ENCODE assay signal across 24 cellular contexts in genomic region chr9:137096785-137097546, GRCh38. TPM values are rescaled to one million over a fixed set of nuclear protein-coding genes. Genes with fewer than 3 reads are reported as not detected.
DNase-seq lines count a peak whose midpoint lies in the region; ATAC-seq and TF ChIP-seq lines count a peak whose summit lies in the region.
"Had no signal": no experiment of that assay in that cellular context is flagged by ENCODE, and none has a peak within 500 bp of the region (broad histone marks: within the 10 kb centered on the region; RNA-seq: fewer than 3 reads in every experiment).

No MANE protein-coding gene starts in this region.

- no peaks in the 10 kb centered on the region for H3K9me3 Mint-ChIP-seq in activated naive CD4-positive, alpha-beta T cell treated with anti-CD3 and anti-CD28 coated beads, Interleukin-2, amount 50 U/mL, for 72 hours
- no peaks in the 10 kb centered on the region for H3K9me3 Mint-ChIP-seq in activated naive CD4-positive, alpha-beta T cell treated with anti-CD3 and anti-CD28 coated beads for 36 hours
- no peaks in the 10 kb centered on the region for H3K9me3 Mint-ChIP-seq in WTC11

- CTCF ChIA-PET in activated naive CD4-positive, alpha-beta T cell treated with anti-CD3 and anti-CD28 coated beads for 36 hours (lab: Charles Lee), result interaction anchor here (0.5 to 1.9 kb wide), 6 partner anchors 23 to 141 kb away, joined by 3 to 7 read pairs (median 5); no protein-coding TSS in a partner anchor
- CTCF ChIA-PET in WTC11 (lab: Charles Lee), result interaction anchor here (1.2 to 3.4 kb wide), 2 partner anchors 62 to 139 kb away, joined by 4 to 9 read pairs; no protein-coding TSS in a partner anchor
- CTCF ChIA-PET in PC-3 (lab: Charles Lee), result no interaction called here

- TF ChIP-seq CTCF in WTC11 (IDR thresholded peaks at IDR 0.05) (no peak), PC-3 (conservative IDR thresholded peaks at IDR 0.05; ENCODE audit: low read depth, low read length) (no peak)

- H3K4me3 Mint-ChIP-seq in activated naive CD4-positive, alpha-beta T cell treated with anti-CD3 and anti-CD28 coated beads for 36 hours, result no peak overlapping the region
- H3K4me3 Mint-ChIP-seq in WTC11, result no peak overlapping the region
- H3K4me3 Mint-ChIP-seq: CD14-positive monocyte had no signal

- peaks cover 11 to 16% of the 10 kb centered on the region in 2 donors for H3K36me3 Mint-ChIP-seq in activated naive CD4-positive, alpha-beta T cell treated with anti-CD3 and anti-CD28 coated beads, Interleukin-2, amount 50 U/mL, for 72 hours
- peaks cover 7% of the 10 kb centered on the region for H3K36me3 Mint-ChIP-seq in activated naive CD4-positive, alpha-beta T cell treated with anti-CD3 and anti-CD28 coated beads for 36 hours (ENCODE audit: low read depth)
- peaks cover 30% of the 10 kb centered on the region for H3K36me3 Mint-ChIP-seq in WTC11

- no peak overlapping the region for H3K9ac ChIP-seq in PC-3 (ENCODE audit: low read length)
- H3K9ac ChIP-seq: KMS-11 had no signal

- DNase-seq in activated naive CD4-positive, alpha-beta T cell treated with anti-CD3 and anti-CD28 coated beads, Interleukin-2, amount 50 U/mL, for 72 hours (ENCODE audit: low spot score in 2 of 2), result no peak
- DNase-seq in activated naive CD4-positive, alpha-beta T cell treated with anti-CD3 and anti-CD28 coated beads for 36 hours, result no peak
- DNase-seq in WTC11 (ENCODE audit: low spot score) (no peak), PC-3 (no peak), SIG-M5 (lab: John Stamatoyannopoulos, UW) (no peak)
- no peak for DNase-seq in effector memory CD4-positive, alpha-beta T cell
- DNase-seq: activated CD4-positive, alpha-beta T cell treated with anti-CD3 and anti-CD28 coated beads, Interleukin-2, amount 50 U/mL, for 48 hours; amniotic stem cell; cortex of kidney; DMS53; H7; lower lobe of right lung; NCI-H1694; NCI-H2227 treated with DMSO at 0.1 percent for 48 hours; NCI-H82; OCI-M1; psoas muscle; Right ventricle myocardium superior had no signal

- H3F3A ChIP-seq in PC-3 (ENCODE audit: low read length, unreplicated experiment), result no peaks in the 10 kb centered on the region

- H3K4me1 Mint-ChIP-seq in activated naive CD4-positive, alpha-beta T cell treated with anti-CD3 and anti-CD28 coated beads for 36 hours (ENCODE audit: low read depth), result peaks cover 19% of the 10 kb centered on the region
- no peaks in the 10 kb centered on the region for H3K4me1 Mint-ChIP-seq in WTC11
- H3K4me1 Mint-ChIP-seq: CD14-positive monocyte had no signal

- no peaks in the 10 kb centered on the region for H3K27me3 ChIP-seq in effector memory CD4-positive, alpha-beta T cell (replicated peaks; ENCODE audit: control insufficient read depth, insufficient read depth, low read length, poor library complexity, severe bottlenecking)
- H3K27me3 ChIP-seq in PC-3 (ENCODE audit: low read length), result no peaks in the 10 kb centered on the region
- H3K27me3 ChIP-seq: breast epithelium, neutrophil had no signal

- no peaks in the 10 kb centered on the region for H3K27me3 Mint-ChIP-seq in activated naive CD4-positive, alpha-beta T cell treated with anti-CD3 and anti-CD28 coated beads for 36 hours (ENCODE audit: low read depth)
- H3K27me3 Mint-ChIP-seq in WTC11 (ENCODE audit: low read depth), result no peaks in the 10 kb centered on the region

- ATAC-seq in activated naive CD4-positive, alpha-beta T cell treated with anti-CD3 and anti-CD28 coated beads, Interleukin-2, amount 50 U/mL, for 72 hours, result no peak
- ATAC-seq in WTC11, result no peak
- no peak for ATAC-seq in HG02981 (IDR thresholded peaks at IDR 0.05; ENCODE audit: unreplicated experiment)
- ATAC-seq in PC-3, result no peak
- ATAC-seq: psoas muscle had no signal

- peaks cover 23% of the 10 kb centered on the region for H3K4me1 ChIP-seq in effector memory CD4-positive, alpha-beta T cell (ENCODE audit: control insufficient read depth, insufficient read depth, low read length, poor library complexity, severe bottlenecking)
- no peaks in the 10 kb centered on the region for H3K4me1 ChIP-seq in PC-3 (ENCODE audit: insufficient read depth, low read length)
- H3K4me1 ChIP-seq: breast epithelium, lower lobe of right lung, psoas muscle had no signal

- no peaks in the 10 kb centered on the region for H3K9me2 ChIP-seq in PC-3 (replicated peaks; ENCODE audit: low read length)

- peak overlapping the region; percentile 68 for H3K27ac ChIP-seq in effector memory CD4-positive, alpha-beta T cell (ENCODE audit: insufficient read depth, low read length, poor library complexity, severe bottlenecking)
- no peak overlapping the region for H3K27ac ChIP-seq in PC-3 (ENCODE audit: low read length)
- H3K27ac ChIP-seq: breast epithelium, neutrophil, psoas muscle had no signal

- no TSS peak for BruUV-seq in PC-3 (replicated peaks; lab: Mats Ljungman, UMichigan)

- intact Hi-C loops in activated naive CD4-positive, alpha-beta T cell treated with anti-CD3 and anti-CD28 coated beads for 36 hours (cut with micrococcal nuclease), result loop anchor here (2.0 kb wide), 1 partner anchor 54 kb away; no protein-coding TSS in a partner anchor
- intact Hi-C loops in PC-3 (cut with micrococcal nuclease), result no loop called here

- H3K27ac Mint-ChIP-seq in activated naive CD4-positive, alpha-beta T cell treated with anti-CD3 and anti-CD28 coated beads, Interleukin-2, amount 50 U/mL, for 72 hours, result peak overlapping the region; percentile 36 to 89
- H3K27ac Mint-ChIP-seq in activated naive CD4-positive, alpha-beta T cell treated with anti-CD3 and anti-CD28 coated beads for 36 hours, result no peak overlapping the region
- 0 out of 2 replicates have a peak overlapping the region, but pooled peaks have one; percentile 57 for H3K27ac Mint-ChIP-seq in WTC11

- H3K9me3 ChIP-seq in effector memory CD4-positive, alpha-beta T cell (ENCODE audit: control insufficient read depth, low read length), result no peaks in the 10 kb centered on the region
- H3K9me3 ChIP-seq in PC-3 (ENCODE audit: low read length), result no peaks in the 10 kb centered on the region
- H3K9me3 ChIP-seq: breast epithelium, lower lobe of right lung, neutrophil, psoas muscle had no signal

- H3K4me2 ChIP-seq in PC-3 (ENCODE audit: low read length), result no peak overlapping the region

- H3K79me2 ChIP-seq in PC-3 (ENCODE audit: low read length), result no peaks in the 10 kb centered on the region

- peak overlapping the region; percentile 27 for H3K4me3 ChIP-seq in effector memory CD4-positive, alpha-beta T cell (ENCODE audit: insufficient read depth, low read depth, low read length, poor library complexity, severe bottlenecking)
- H3K4me3 ChIP-seq in PC-3 (ENCODE audit: low read length), result no peak overlapping the region
- H3K4me3 ChIP-seq: breast epithelium, lower lobe of right lung, psoas muscle had no signal

- no peak overlapping the region for H2AFZ ChIP-seq in PC-3 (ENCODE audit: low read length)

- H4K20me1 ChIP-seq in PC-3 (ENCODE audit: low read length), result no peaks in the 10 kb centered on the region

- peaks cover 51% of the 10 kb centered on the region for H3K36me3 ChIP-seq in effector memory CD4-positive, alpha-beta T cell (ENCODE audit: control insufficient read depth, insufficient read depth, low read length)
- peaks cover 14% of the 10 kb centered on the region for H3K36me3 ChIP-seq in PC-3 (ENCODE audit: low read depth, low read length)

- POLR2A ChIA-PET in WTC11 (lab: Charles Lee), result no interaction called here
- POLR2A ChIA-PET in PC-3 (lab: Charles Lee; ENCODE audit: unreplicated experiment), result no interaction called here

TF ChIP-seq in WTC11, 78 proteins besides CTCF, POLR2A, EP300 and RAD21 (continues in another document):
- TF ChIP-seq GABPB1 (CRISPR knock-in tag; IDR thresholded peaks at IDR 0.05), result no peak
- no peak for TF ChIP-seq NFATC4 (CRISPR knock-in tag; IDR thresholded peaks at IDR 0.05)
- TF ChIP-seq HMGXB4 (CRISPR knock-in tag; IDR thresholded peaks at IDR 0.05), result no peak

RNA-seq across cellular contexts. Expression of gene MAN1B1, which starts 10.2 kb away (rescaled TPM):
- total RNA-seq in activated naive CD4-positive, alpha-beta T cell treated with anti-CD3 and anti-CD28 coated beads, Interleukin-2, amount 50 U/mL, for 72 hours, result 10 to 100 TPM; 23.8 to 41.4 TPM
- 10 to 100 TPM; 18.7 to 18.9 TPM for total RNA-seq in activated naive CD4-positive, alpha-beta T cell treated with anti-CD3 and anti-CD28 coated beads for 36 hours
- total RNA-seq in WTC11 (2021), result 44.9 to 57.1 TPM (median 47.1 TPM) in 3 replicates
- total RNA-seq in PC-3 (2014; rRNA removed), result 65.5 and 71.6 TPM in 2 replicates

RNA-seq across cellular contexts. Expression of gene DPP7, which starts 17.6 kb away (rescaled TPM):
- total RNA-seq in activated naive CD4-positive, alpha-beta T cell treated with anti-CD3 and anti-CD28 coated beads, Interleukin-2, amount 50 U/mL, for 72 hours, result 100 to 1,000 TPM; 172 to 236 TPM
- total RNA-seq in activated naive CD4-positive, alpha-beta T cell treated with anti-CD3 and anti-CD28 coated beads for 36 hours, result 100 to 1,000 TPM; 162 to 167 TPM
- total RNA-seq in WTC11 (2021), result 38.9 to 43.7 TPM (median 42.1 TPM) in 3 replicates
- total RNA-seq in PC-3 (2014; rRNA removed), result 101 and 103 TPM in 2 replicates

RNA-seq across cellular contexts. Expression of gene UAP1L1, which starts 19.6 kb away (rescaled TPM):
- 10 to 100 TPM in 1 of 2 donors, 1 to 10 TPM in 1; 7.5 to 28.2 TPM for total RNA-seq in activated naive CD4-positive, alpha-beta T cell treated with anti-CD3 and anti-CD28 coated beads, Interleukin-2, amount 50 U/mL, for 72 hours
- total RNA-seq in activated naive CD4-positive, alpha-beta T cell treated with anti-CD3 and anti-CD28 coated beads for 36 hours, result 1 to 10 TPM; 2.6 to 3.4 TPM
- total RNA-seq in WTC11 (2021) (12.1 to 17.7 TPM (median 14.3 TPM) in 3 replicates), PC-3 (2014; rRNA removed) (5.0 and 6.4 TPM in 2 replicates)

RNA-seq across cellular contexts. Expression of gene SAPCD2, which starts 26.6 kb away (rescaled TPM):
- 10 to 100 TPM in 1 of 2 donors, 1 to 10 TPM in 1; 3.5 to 13.3 TPM for total RNA-seq in activated naive CD4-positive, alpha-beta T cell treated with anti-CD3 and anti-CD28 coated beads, Interleukin-2, amount 50 U/mL, for 72 hours
- total RNA-seq in activated naive CD4-positive, alpha-beta T cell treated with anti-CD3 and anti-CD28 coated beads for 36 hours, result 1 to 10 TPM; 3.8 to 3.9 TPM
- total RNA-seq in WTC11 (2021), result 52.0 to 67.0 TPM (median 53.6 TPM) in 3 replicates
- total RNA-seq in PC-3 (2014; rRNA removed), result 98.4 and 134 TPM in 2 replicates

RNA-seq across cellular contexts. Expression of gene GRIN1, which starts 42.0 kb away (rescaled TPM):
- total RNA-seq in activated naive CD4-positive, alpha-beta T cell treated with anti-CD3 and anti-CD28 coated beads, Interleukin-2, amount 50 U/mL, for 72 hours, result under 1 TPM in 1 of 2 donors, not detected in 1; 0.10 TPM
- total RNA-seq in activated naive CD4-positive, alpha-beta T cell treated with anti-CD3 and anti-CD28 coated beads for 36 hours, result under 1 TPM in 1 of 2 experiments, not detected in 1; 0.35 TPM
- 4.0 to 6.6 TPM (median 4.1 TPM) in 3 replicates for total RNA-seq in WTC11 (2021)
- 0.11 TPM in 1 of 2 replicates, not detected in the other for total RNA-seq in PC-3 (2014; rRNA removed)
- total RNA-seq: glomerular endothelial cell, psoas muscle, Right ventricle myocardium superior had no signal
